Comparison of ENCODE assay signal across 1 cellular context in the genomic region with DNA sequence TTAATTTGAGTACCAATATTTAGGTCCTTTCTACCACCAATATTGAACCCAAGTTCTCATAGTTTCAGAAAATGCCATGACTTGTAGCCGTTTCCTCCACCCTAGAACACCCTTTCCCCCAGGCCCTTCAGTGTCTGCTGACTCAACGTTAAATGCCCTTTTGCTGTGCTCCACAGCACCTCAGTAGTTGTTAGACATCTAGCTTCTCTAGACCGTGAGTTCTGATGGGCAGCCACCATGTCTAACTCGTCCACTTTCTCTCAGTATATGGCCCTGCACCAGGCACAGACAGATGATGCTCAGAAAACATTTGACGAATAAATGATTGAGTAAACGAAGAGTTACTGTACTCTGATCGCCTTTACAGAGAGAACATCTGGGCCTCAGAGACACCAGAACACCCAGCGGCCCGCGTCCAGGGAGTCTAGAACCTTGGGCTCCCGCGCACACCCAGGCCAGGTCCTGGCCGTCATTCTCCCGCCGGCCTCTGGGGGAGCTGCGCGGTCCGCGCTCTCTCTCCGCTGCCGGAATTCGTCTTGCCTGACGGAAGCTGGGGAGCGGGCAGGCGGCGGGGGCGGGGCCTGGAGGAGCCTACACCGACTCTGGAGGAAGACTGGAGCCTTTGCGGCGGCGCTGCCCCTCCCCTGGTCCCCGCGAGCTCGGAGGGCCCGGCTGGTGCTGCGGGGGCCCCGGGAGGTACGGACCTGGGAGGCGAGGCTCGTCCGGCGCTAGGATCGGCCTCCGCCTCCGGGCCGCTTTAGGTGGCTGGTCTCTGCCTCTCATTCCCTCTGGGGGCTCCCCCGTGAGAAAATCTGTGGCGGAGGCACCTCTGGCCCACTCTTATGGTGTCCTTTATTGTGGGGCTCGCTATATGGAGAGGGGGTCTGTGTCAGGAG.
TF ChIP-seq lines count a peak whose summit lies in the region.

A gene (plus strand): TSS at position 582 of the 896 bp plus-strand sequence. CDS start 1,488 bp downstream, outside the sequence.

TF ChIP-seq in GM12878, 131 proteins besides CTCF, POLR2A, EP300 and RAD21 (continued from another document and continues in another):
- TF ChIP-seq, protein P1, sequence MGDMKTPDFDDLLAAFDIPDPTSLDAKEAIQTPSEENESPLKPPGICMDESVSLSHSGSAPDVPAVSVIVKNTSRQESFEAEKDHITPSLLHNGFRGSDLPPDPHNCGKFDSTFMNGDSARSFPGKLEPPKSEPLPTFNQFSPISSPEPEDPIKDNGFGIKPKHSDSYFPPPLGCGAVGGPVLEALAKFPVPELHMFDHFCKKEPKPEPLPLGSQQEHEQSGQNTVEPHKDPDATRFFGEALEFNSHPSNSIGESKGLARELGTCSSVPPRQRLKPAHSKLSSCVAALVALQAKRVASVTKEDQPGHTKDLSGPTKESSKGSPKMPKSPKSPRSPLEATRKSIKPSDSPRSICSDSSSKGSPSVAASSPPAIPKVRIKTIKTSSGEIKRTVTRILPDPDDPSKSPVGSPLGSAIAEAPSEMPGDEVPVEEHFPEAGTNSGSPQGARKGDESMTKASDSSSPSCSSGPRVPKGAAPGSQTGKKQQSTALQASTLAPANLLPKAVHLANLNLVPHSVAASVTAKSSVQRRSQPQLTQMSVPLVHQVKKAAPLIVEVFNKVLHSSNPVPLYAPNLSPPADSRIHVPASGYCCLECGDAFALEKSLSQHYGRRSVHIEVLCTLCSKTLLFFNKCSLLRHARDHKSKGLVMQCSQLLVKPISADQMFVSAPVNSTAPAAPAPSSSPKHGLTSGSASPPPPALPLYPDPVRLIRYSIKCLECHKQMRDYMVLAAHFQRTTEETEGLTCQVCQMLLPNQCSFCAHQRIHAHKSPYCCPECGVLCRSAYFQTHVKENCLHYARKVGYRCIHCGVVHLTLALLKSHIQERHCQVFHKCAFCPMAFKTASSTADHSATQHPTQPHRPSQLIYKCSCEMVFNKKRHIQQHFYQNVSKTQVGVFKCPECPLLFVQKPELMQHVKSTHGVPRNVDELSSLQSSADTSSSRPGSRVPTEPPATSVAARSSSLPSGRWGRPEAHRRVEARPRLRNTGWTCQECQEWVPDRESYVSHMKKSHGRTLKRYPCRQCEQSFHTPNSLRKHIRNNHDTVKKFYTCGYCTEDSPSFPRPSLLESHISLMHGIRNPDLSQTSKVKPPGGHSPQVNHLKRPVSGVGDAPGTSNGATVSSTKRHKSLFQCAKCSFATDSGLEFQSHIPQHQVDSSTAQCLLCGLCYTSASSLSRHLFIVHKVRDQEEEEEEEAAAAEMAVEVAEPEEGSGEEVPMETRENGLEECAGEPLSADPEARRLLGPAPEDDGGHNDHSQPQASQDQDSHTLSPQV (IDR thresholded peaks at IDR 0.05): no peak
- no peak for TF ChIP-seq SPI1 (IDR thresholded peaks at IDR 0.05; ENCODE audit: borderline replicate concordance, insufficient read depth, low read depth, low read length)
- TF ChIP-seq YBX1 (IDR thresholded peaks at IDR 0.05): no peak
- TF ChIP-seq NRF1 (conservative IDR thresholded peaks at IDR 0.05; ENCODE audit: low read depth, low read length): no peak
- TF ChIP-seq NFXL1 (IDR thresholded peaks at IDR 0.05; ENCODE audit: borderline replicate concordance): no peak
- no peak for TF ChIP-seq BRCA1 (IDR thresholded peaks at IDR 0.05; ENCODE audit: low read depth, low read length)
- TF ChIP-seq ZNF622 (IDR thresholded peaks at IDR 0.05): no peak
- 0 out of 2 replicates have a peak, but pooled peaks have one; percentile 73 for TF ChIP-seq POLR2AphosphoS2 (IDR thresholded peaks at IDR 0.05; ENCODE audit: low read depth, low read length)
- TF ChIP-seq POU2F2 (IDR thresholded peaks at IDR 0.05; ENCODE audit: borderline replicate concordance, low read depth, low read length): peak; percentile 3; the same call in 1 of the 3 replicates
- TF ChIP-seq, protein P2, sequence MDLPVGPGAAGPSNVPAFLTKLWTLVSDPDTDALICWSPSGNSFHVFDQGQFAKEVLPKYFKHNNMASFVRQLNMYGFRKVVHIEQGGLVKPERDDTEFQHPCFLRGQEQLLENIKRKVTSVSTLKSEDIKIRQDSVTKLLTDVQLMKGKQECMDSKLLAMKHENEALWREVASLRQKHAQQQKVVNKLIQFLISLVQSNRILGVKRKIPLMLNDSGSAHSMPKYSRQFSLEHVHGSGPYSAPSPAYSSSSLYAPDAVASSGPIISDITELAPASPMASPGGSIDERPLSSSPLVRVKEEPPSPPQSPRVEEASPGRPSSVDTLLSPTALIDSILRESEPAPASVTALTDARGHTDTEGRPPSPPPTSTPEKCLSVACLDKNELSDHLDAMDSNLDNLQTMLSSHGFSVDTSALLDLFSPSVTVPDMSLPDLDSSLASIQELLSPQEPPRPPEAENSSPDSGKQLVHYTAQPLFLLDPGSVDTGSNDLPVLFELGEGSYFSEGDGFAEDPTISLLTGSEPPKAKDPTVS (IDR thresholded peaks at IDR 0.05; ENCODE audit: low read depth, low read length): no peak
- TF ChIP-seq, protein P3, sequence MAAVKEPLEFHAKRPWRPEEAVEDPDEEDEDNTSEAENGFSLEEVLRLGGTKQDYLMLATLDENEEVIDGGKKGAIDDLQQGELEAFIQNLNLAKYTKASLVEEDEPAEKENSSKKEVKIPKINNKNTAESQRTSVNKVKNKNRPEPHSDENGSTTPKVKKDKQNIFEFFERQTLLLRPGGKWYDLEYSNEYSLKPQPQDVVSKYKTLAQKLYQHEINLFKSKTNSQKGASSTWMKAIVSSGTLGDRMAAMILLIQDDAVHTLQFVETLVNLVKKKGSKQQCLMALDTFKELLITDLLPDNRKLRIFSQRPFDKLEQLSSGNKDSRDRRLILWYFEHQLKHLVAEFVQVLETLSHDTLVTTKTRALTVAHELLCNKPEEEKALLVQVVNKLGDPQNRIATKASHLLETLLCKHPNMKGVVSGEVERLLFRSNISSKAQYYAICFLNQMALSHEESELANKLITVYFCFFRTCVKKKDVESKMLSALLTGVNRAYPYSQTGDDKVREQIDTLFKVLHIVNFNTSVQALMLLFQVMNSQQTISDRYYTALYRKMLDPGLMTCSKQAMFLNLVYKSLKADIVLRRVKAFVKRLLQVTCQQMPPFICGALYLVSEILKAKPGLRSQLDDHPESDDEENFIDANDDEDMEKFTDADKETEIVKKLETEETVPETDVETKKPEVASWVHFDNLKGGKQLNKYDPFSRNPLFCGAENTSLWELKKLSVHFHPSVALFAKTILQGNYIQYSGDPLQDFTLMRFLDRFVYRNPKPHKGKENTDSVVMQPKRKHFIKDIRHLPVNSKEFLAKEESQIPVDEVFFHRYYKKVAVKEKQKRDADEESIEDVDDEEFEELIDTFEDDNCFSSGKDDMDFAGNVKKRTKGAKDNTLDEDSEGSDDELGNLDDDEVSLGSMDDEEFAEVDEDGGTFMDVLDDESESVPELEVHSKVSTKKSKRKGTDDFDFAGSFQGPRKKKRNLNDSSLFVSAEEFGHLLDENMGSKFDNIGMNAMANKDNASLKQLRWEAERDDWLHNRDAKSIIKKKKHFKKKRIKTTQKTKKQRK (IDR thresholded peaks at IDR 0.05; ENCODE audit: low read depth, low read length): no peak
- TF ChIP-seq SMAD1 (IDR thresholded peaks at IDR 0.05; ENCODE audit: low read depth, partially characterized antibody): no peak
- no peak; the same call in 1 of the 2 replicates for TF ChIP-seq WRNIP1 (IDR thresholded peaks at IDR 0.05; ENCODE audit: borderline replicate concordance, low read depth, low read length)
- peak; percentile 34; the same call in 1 of the 2 replicates for TF ChIP-seq TARDBP (IDR thresholded peaks at IDR 0.05; ENCODE audit: borderline replicate concordance)
- TF ChIP-seq, protein P4, sequence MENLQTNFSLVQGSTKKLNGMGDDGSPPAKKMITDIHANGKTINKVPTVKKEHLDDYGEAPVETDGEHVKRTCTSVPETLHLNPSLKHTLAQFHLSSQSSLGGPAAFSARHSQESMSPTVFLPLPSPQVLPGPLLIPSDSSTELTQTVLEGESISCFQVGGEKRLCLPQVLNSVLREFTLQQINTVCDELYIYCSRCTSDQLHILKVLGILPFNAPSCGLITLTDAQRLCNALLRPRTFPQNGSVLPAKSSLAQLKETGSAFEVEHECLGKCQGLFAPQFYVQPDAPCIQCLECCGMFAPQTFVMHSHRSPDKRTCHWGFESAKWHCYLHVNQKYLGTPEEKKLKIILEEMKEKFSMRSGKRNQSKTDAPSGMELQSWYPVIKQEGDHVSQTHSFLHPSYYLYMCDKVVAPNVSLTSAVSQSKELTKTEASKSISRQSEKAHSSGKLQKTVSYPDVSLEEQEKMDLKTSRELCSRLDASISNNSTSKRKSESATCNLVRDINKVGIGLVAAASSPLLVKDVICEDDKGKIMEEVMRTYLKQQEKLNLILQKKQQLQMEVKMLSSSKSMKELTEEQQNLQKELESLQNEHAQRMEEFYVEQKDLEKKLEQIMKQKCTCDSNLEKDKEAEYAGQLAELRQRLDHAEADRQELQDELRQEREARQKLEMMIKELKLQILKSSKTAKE (IDR thresholded peaks at IDR 0.05; ENCODE audit: low read depth, poor library complexity, severe bottlenecking): no peak
- TF ChIP-seq FOS (IDR thresholded peaks at IDR 0.05; ENCODE audit: borderline replicate concordance, extremely low read depth, insufficient read length): no peak
- TF ChIP-seq, protein P5, sequence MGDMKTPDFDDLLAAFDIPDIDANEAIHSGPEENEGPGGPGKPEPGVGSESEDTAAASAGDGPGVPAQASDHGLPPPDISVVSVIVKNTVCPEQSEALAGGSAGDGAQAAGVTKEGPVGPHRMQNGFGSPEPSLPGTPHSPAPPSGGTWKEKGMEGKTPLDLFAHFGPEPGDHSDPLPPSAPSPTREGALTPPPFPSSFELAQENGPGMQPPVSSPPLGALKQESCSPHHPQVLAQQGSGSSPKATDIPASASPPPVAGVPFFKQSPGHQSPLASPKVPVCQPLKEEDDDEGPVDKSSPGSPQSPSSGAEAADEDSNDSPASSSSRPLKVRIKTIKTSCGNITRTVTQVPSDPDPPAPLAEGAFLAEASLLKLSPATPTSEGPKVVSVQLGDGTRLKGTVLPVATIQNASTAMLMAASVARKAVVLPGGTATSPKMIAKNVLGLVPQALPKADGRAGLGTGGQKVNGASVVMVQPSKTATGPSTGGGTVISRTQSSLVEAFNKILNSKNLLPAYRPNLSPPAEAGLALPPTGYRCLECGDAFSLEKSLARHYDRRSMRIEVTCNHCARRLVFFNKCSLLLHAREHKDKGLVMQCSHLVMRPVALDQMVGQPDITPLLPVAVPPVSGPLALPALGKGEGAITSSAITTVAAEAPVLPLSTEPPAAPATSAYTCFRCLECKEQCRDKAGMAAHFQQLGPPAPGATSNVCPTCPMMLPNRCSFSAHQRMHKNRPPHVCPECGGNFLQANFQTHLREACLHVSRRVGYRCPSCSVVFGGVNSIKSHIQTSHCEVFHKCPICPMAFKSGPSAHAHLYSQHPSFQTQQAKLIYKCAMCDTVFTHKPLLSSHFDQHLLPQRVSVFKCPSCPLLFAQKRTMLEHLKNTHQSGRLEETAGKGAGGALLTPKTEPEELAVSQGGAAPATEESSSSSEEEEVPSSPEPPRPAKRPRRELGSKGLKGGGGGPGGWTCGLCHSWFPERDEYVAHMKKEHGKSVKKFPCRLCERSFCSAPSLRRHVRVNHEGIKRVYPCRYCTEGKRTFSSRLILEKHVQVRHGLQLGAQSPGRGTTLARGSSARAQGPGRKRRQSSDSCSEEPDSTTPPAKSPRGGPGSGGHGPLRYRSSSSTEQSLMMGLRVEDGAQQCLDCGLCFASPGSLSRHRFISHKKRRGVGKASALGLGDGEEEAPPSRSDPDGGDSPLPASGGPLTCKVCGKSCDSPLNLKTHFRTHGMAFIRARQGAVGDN (IDR thresholded peaks at IDR 0.05): no peak
- no peak for TF ChIP-seq ESRRA (IDR thresholded peaks at IDR 0.05; ENCODE audit: low read length)
- TF ChIP-seq MTA2 (IDR thresholded peaks at IDR 0.05; ENCODE audit: low read depth): no peak
- no peak for TF ChIP-seq ZNF274 (IDR thresholded peaks at IDR 0.05; ENCODE audit: insufficient read depth, insufficient read length)
- peak; percentile 57; the same call in 1 of the 2 replicates for TF ChIP-seq SMAD5 (IDR thresholded peaks at IDR 0.05; ENCODE audit: low read depth)
- TF ChIP-seq, protein P6, sequence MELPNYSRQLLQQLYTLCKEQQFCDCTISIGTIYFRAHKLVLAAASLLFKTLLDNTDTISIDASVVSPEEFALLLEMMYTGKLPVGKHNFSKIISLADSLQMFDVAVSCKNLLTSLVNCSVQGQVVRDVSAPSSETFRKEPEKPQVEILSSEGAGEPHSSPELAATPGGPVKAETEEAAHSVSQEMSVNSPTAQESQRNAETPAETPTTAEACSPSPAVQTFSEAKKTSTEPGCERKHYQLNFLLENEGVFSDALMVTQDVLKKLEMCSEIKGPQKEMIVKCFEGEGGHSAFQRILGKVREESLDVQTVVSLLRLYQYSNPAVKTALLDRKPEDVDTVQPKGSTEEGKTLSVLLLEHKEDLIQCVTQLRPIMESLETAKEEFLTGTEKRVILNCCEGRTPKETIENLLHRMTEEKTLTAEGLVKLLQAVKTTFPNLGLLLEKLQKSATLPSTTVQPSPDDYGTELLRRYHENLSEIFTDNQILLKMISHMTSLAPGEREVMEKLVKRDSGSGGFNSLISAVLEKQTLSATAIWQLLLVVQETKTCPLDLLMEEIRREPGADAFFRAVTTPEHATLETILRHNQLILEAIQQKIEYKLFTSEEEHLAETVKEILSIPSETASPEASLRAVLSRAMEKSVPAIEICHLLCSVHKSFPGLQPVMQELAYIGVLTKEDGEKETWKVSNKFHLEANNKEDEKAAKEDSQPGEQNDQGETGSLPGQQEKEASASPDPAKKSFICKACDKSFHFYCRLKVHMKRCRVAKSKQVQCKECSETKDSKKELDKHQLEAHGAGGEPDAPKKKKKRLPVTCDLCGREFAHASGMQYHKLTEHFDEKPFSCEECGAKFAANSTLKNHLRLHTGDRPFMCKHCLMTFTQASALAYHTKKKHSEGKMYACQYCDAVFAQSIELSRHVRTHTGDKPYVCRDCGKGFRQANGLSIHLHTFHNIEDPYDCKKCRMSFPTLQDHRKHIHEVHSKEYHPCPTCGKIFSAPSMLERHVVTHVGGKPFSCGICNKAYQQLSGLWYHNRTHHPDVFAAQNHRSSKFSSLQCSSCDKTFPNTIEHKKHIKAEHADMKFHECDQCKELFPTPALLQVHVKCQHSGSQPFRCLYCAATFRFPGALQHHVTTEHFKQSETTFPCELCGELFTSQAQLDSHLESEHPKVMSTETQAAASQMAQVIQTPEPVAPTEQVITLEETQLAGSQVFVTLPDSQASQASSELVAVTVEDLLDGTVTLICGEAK (IDR thresholded peaks at IDR 0.05; ENCODE audit: borderline replicate concordance): peak; percentile 90
- TF ChIP-seq EZH2 (IDR thresholded peaks at IDR 0.05; ENCODE audit: borderline replicate concordance, control insufficient read depth, low read depth, low read length): no peak
- TF ChIP-seq, protein P7, sequence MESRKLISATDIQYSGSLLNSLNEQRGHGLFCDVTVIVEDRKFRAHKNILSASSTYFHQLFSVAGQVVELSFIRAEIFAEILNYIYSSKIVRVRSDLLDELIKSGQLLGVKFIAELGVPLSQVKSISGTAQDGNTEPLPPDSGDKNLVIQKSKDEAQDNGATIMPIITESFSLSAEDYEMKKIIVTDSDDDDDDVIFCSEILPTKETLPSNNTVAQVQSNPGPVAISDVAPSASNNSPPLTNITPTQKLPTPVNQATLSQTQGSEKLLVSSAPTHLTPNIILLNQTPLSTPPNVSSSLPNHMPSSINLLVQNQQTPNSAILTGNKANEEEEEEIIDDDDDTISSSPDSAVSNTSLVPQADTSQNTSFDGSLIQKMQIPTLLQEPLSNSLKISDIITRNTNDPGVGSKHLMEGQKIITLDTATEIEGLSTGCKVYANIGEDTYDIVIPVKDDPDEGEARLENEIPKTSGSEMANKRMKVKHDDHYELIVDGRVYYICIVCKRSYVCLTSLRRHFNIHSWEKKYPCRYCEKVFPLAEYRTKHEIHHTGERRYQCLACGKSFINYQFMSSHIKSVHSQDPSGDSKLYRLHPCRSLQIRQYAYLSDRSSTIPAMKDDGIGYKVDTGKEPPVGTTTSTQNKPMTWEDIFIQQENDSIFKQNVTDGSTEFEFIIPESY (IDR thresholded peaks at IDR 0.05): no peak
- no peak for TF ChIP-seq SREBF1 (IDR thresholded peaks at IDR 0.05; ENCODE audit: low read length)
- TF ChIP-seq TCF7 (IDR thresholded peaks at IDR 0.05; ENCODE audit: borderline replicate concordance): no peak
- TF ChIP-seq BACH1 (IDR thresholded peaks at IDR 0.05; ENCODE audit: borderline replicate concordance): peak; percentile 60; the same call in 1 of the 2 replicates
